In the genomic region with DNA sequence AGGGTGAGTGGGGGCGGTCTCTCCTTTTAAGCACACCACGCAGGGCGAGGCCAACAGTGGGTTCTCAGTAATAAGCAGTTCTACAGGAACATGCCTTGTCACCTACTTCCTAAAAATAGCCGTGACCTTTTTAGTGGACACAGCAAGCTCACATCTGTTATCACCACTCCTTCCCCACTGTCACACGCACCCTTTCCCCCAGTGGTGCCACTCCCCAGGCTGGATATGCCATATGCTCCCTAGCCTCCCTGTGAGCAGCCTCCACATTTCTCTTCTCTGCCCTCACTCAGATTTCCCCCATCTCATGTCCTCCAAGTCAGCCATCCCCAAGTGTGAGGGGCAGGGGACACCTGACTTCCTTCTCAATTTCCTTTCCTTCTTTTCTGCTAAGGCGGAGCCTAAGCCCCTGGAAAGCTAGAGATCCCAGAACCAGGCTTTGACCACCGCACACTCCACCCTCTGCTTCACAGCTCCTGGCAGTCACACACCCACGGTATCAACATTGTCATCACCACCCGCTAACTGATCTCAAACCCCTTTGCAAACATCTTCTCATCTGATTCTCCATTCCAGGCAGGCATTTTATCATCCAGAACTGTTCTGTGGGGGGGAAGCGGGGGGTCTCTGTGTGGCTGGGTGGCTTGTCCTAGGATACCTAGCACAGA, we compare ENCODE assay signal across 10 cellular contexts. TPM values are rescaled to one million over a fixed set of nuclear protein-coding genes. Genes with fewer than 3 reads are reported as not detected.
A peak's percentile ranks its signal among the peaks of the same experiment; 100 is the strongest.
DNase-seq lines count a peak whose midpoint lies in the region; ATAC-seq, FAIRE-seq and TF ChIP-seq lines count a peak whose summit lies in the region.
"Had no signal": no experiment of that assay in that cellular context is flagged by ENCODE, and none has a peak within 500 bp of the region (broad histone marks: within the 10 kb centered on the region; RNA-seq: fewer than 3 reads in every experiment).

No MANE protein-coding gene starts in this region.

- CTCF ChIA-PET in A549 (lab: Yijun Ruan, JAX) (interaction anchor here (0.8 to 5.3 kb wide), 4 partner anchors 11 to 58 kb away, joined by 3 to 41 read pairs (median 8); no protein-coding TSS in a partner anchor), OCI-LY7 (lab: Charles Lee; ENCODE audit: unreplicated experiment) (interaction anchor here (1.5 kb wide), 1 partner anchor 14 kb away, joined by 3 read pairs; no protein-coding TSS in a partner anchor)

- peaks cover 83% of the 10 kb centered on the region for H3K4me1 ChIP-seq in A549
- peaks cover 79% of the 10 kb centered on the region for H3K4me1 ChIP-seq in OCI-LY7 (ENCODE audit: insufficient read depth, low read length, poor library complexity, severe bottlenecking)
- H3K4me1 ChIP-seq in muscle layer of colon (ENCODE audit: insufficient read depth, low read length), result peaks cover 69% of the 10 kb centered on the region
- H3K4me1 ChIP-seq in H9 (ENCODE audit: insufficient read depth, low read length), result peaks cover 10% of the 10 kb centered on the region

- peak overlapping the region; percentile 84 for H3K4me2 ChIP-seq in A549
- H3K4me2 ChIP-seq in OCI-LY7 (ENCODE audit: low read length), result peak overlapping the region; percentile 99
- no peak overlapping the region for H3K4me2 ChIP-seq in H9 (ENCODE audit: insufficient read depth, insufficient read length, low read length)

- intact Hi-C loops in OCI-LY7 (cut with micrococcal nuclease; ENCODE audit: unreplicated experiment), result loop anchor here (5.0 to 10.0 kb wide), 2 partner anchors 256 to 957 kb away; no protein-coding TSS in a partner anchor
- intact Hi-C loops in dendritic cell treated with granulocyte-macrophage colony-stimulating factor and Interleukin-4, amounts not matched to agents 40 ng/mL and 50 ng/mL, for 4 days (cut with micrococcal nuclease), result loop anchor here (2.0 to 5.0 kb wide), 2 partner anchors 15 to 34 kb away; no protein-coding TSS in a partner anchor

- H2BK12ac ChIP-seq in H9 (ENCODE audit: insufficient read length, low read depth, low read length), result no peak overlapping the region

- H3K4me1 Mint-ChIP-seq in dendritic cell treated with granulocyte-macrophage colony-stimulating factor and Interleukin-4, amounts not matched to agents 40 ng/mL and 50 ng/mL, for 4 days (ENCODE audit: low read depth), result peaks cover 80% of the 10 kb centered on the region
- H3K4me1 Mint-ChIP-seq in H9, result peaks cover 44 to 45% of the 10 kb centered on the region in 2 experiments

- TF ChIP-seq CTCF in A549 (IDR thresholded peaks at IDR 0.05) (no peak), OCI-LY7 (conservative IDR thresholded peaks at IDR 0.05; ENCODE audit: low read length) (no peak), H9 (conservative IDR thresholded peaks at IDR 0.05) (no peak)

- no peak overlapping the region for H4K8ac ChIP-seq in H9 (replicated peaks; ENCODE audit: insufficient read length, low read depth, low read length)

- H3K14ac ChIP-seq in H9 (ENCODE audit: insufficient read depth, low read length), result no peak overlapping the region; the same call in 1 of the 2 replicates

- no peak overlapping the region for H4K5ac ChIP-seq in H9 (ENCODE audit: insufficient read length, low read depth, low read length)

- WGBS in A549 (ENCODE audit: missing lambda C conversion rate), result 90% methylated on average over 10 of the region's 10 CpGs
- WGBS in H9 (ENCODE audit: extremely low coverage, insufficient read length, low lambda C conversion rate), result no CpG with 5 or more reads among the region's 10 CpGs

- peak overlapping the region in 1 of 2 experiments; percentile 42; a peak in 3 of 6 replicates for H3K27ac ChIP-seq in A549
- H3K27ac ChIP-seq in OCI-LY7 (ENCODE audit: low read depth, low read length, poor library complexity, severe bottlenecking), result no peak overlapping the region
- H3K27ac ChIP-seq in muscle layer of colon (ENCODE audit: low read depth, low read length), result peak overlapping the region; percentile 12
- no peak overlapping the region for H3K27ac ChIP-seq in H9 (ENCODE audit: insufficient read length, low read depth, low read length)

- no peak for FAIRE-seq in A549 (lab: Jason Lieb, UNC)

- TF ChIP-seq RAD21 in A549 (conservative IDR thresholded peaks at IDR 0.05 in 1 of 2, IDR thresholded peaks at IDR 0.05 in 1 of 2), result no peak

- ATAC-seq in A549 (no peak), GM19455 (IDR thresholded peaks at IDR 0.05; ENCODE audit: unreplicated experiment) (no peak)

- peak overlapping the region; percentile 88 for H3K4me3 Mint-ChIP-seq in dendritic cell treated with granulocyte-macrophage colony-stimulating factor and Interleukin-4, amounts not matched to agents 40 ng/mL and 50 ng/mL, for 4 days
- H3K4me3 Mint-ChIP-seq in H9, result no peak overlapping the region

- H3K9me3 ChIP-seq in A549 (no peaks in the 10 kb centered on the region), OCI-LY7 (ENCODE audit: low read length) (no peaks in the 10 kb centered on the region), muscle layer of colon (ENCODE audit: low read length) (no peaks in the 10 kb centered on the region), H9 (ENCODE audit: control insufficient read depth, low read depth, low read length) (no peaks in the 10 kb centered on the region)

- BruUV-seq in OCI-LY7 (replicated peaks; lab: Mats Ljungman, UMichigan), result no TSS peak

- H3K9ac ChIP-seq in muscle layer of colon (ENCODE audit: low read length) (no peak overlapping the region), H9 (ENCODE audit: extremely low read depth, insufficient read length, low read length) (no peak overlapping the region)

- no peak for TF ChIP-seq EP300 in A549 (IDR thresholded peaks at IDR 0.05)

- H2BK15ac ChIP-seq in H9 (ENCODE audit: low read depth, low read length), result no peak overlapping the region

- no peak overlapping the region for H2AFZ ChIP-seq in OCI-LY7 (ENCODE audit: low read length)
- H2AFZ ChIP-seq in H9 (ENCODE audit: low read length), result no peak overlapping the region

- no peak overlapping the region for H2BK20ac ChIP-seq in H9 (ENCODE audit: low read depth, low read length, poor library complexity, severe bottlenecking)

- no peak overlapping the region for H3K56ac ChIP-seq in H9 (ENCODE audit: insufficient read length, low read depth, low read length)

- H3K18ac ChIP-seq in H9 (ENCODE audit: insufficient read length, low read depth, low read length), result no peak overlapping the region

- peaks cover 85% of the 10 kb centered on the region for H3K79me2 ChIP-seq in OCI-LY7 (ENCODE audit: insufficient read depth, low read depth, low read length)
- peaks cover 7% of the 10 kb centered on the region; the same call in 1 of the 2 replicates for H3K79me2 ChIP-seq in H9 (ENCODE audit: insufficient read depth, low read length)

- H3K36me3 ChIP-seq in OCI-LY7 (ENCODE audit: insufficient read depth, low read length) (peaks cover 15% of the 10 kb centered on the region), muscle layer of colon (ENCODE audit: insufficient read depth, low read length) (no peaks in the 10 kb centered on the region)

- H3K9me3 Mint-ChIP-seq in dendritic cell treated with granulocyte-macrophage colony-stimulating factor and Interleukin-4, amounts not matched to agents 40 ng/mL and 50 ng/mL, for 4 days, result no peaks in the 10 kb centered on the region
- H3K9me3 Mint-ChIP-seq in H9, result no peaks in the 10 kb centered on the region

- no peak for TF ChIP-seq POLR2A in A549 (IDR thresholded peaks at IDR 0.05; ENCODE audit: low read length)

- H3K9me2 ChIP-seq in OCI-LY7 (ENCODE audit: insufficient read depth, low read length), result no peaks in the 10 kb centered on the region

- H3K27me3 Mint-ChIP-seq in dendritic cell treated with granulocyte-macrophage colony-stimulating factor and Interleukin-4, amounts not matched to agents 40 ng/mL and 50 ng/mL, for 4 days, result no peaks in the 10 kb centered on the region
- peaks cover 10% of the 10 kb centered on the region for H3K27me3 Mint-ChIP-seq in H9 (ENCODE audit: low read depth)

- H3K79me1 ChIP-seq in H9 (ENCODE audit: insufficient read depth, low read depth, low read length, poor library complexity, severe bottlenecking), result peaks cover 5% of the 10 kb centered on the region

- peak overlapping the region; percentile 98 for H3K27ac Mint-ChIP-seq in dendritic cell treated with granulocyte-macrophage colony-stimulating factor and Interleukin-4, amounts not matched to agents 40 ng/mL and 50 ng/mL, for 4 days
- H3K27ac Mint-ChIP-seq in H9, result peak overlapping the region in 1 of 3 experiments; percentile 27; a peak in 3 of 7 replicates

- H3K27me3 ChIP-seq in muscle layer of colon (ENCODE audit: control insufficient read depth in 1 of 2, insufficient read depth in 2 of 2, low read length in 2 of 2), result no peaks in the 10 kb centered on the region
- no peaks in the 10 kb centered on the region for H3K27me3 ChIP-seq in H9 (ENCODE audit: insufficient read depth, low read length)

- no peak overlapping the region for H4K91ac ChIP-seq in H9 (ENCODE audit: insufficient read length, low read depth, low read length)

- H3K23me2 ChIP-seq in H9 (ENCODE audit: insufficient read length, low read depth, low read length, poor library complexity, severe bottlenecking), result peaks cover 4% of the 10 kb centered on the region

- H3T11ph ChIP-seq in H9 (ENCODE audit: low read length), result no peak overlapping the region

- peaks cover 12% of the 10 kb centered on the region; the same call in 1 of the 2 replicates for H4K20me1 ChIP-seq in OCI-LY7 (ENCODE audit: insufficient read depth, low read length)
- H4K20me1 ChIP-seq in H9 (ENCODE audit: control insufficient read depth, insufficient read depth, insufficient read length), result no peaks in the 10 kb centered on the region

- H3K36me3 Mint-ChIP-seq in dendritic cell treated with granulocyte-macrophage colony-stimulating factor and Interleukin-4, amounts not matched to agents 40 ng/mL and 50 ng/mL, for 4 days (ENCODE audit: low read depth), result peaks cover 40% of the 10 kb centered on the region
- no peaks in the 10 kb centered on the region for H3K36me3 Mint-ChIP-seq in H9 (ENCODE audit: insufficient read depth in 1 of 3, low read depth in 3 of 3)

- H2BK120ac ChIP-seq in H9 (ENCODE audit: low read depth, low read length, poor library complexity, severe bottlenecking), result no peak overlapping the region

- H3K4me3 ChIP-seq in A549 (no peak overlapping the region), OCI-LY7 (ENCODE audit: low read depth, low read length, poor library complexity, severe bottlenecking) (no peak overlapping the region), muscle layer of colon (ENCODE audit: low read depth in 1 of 2, low read length in 2 of 2) (no peak overlapping the region)

- no peak overlapping the region for H3K23ac ChIP-seq in H9 (ENCODE audit: insufficient read length, low read depth, low read length)

- no peak overlapping the region for H3K4ac ChIP-seq in H9 (ENCODE audit: low read depth, low read length)

- POLR2A ChIA-PET in A549 (lab: Yijun Ruan, JAX), result no interaction called here
- POLR2A ChIA-PET in OCI-LY7 (lab: Charles Lee), result interaction anchor here (0.7 to 4.2 kb wide), 2 partner anchors 10 to 14 kb away, joined by 3 to 36 read pairs; no protein-coding TSS in a partner anchor

- DNase-seq in A549 (ENCODE audit: low read depth in 1 of 2, low spot score in 1 of 2) (no peak), OCI-LY7 (ENCODE audit: low spot score) (no peak), H9 (no peak), germinal center (ENCODE audit: low spot score) (no peak)
- DNase-seq in stimulated activated CD8-positive, alpha-beta memory T cell treated with anti-CD3 and anti-CD28 coated beads, Interleukin-4, amount 100 ng/mL, for 48 hours, result no peak
- DNase-seq: Kasumi-1 had no signal

- H2AK5ac ChIP-seq in H9 (ENCODE audit: insufficient read length, low read length), result no peak overlapping the region

- no peak overlapping the region for H2BK5ac ChIP-seq in H9 (ENCODE audit: insufficient read length, low read length)

RNA-seq across cellular contexts. Expression of a gene that starts 3.6 kb away (rescaled TPM):
- 92.6 and 123 TPM in 2 replicates for polyA plus RNA-seq in A549 (2011; rRNA removed)
- 98.4 and 119 TPM in 2 replicates for polyA plus RNA-seq in A549 (2012; cell fraction: cytosol; rRNA removed)
- polyA plus RNA-seq in A549 (2012; cell fraction: nucleus; rRNA removed), result 109 and 134 TPM in 2 replicates
- polyA plus RNA-seq in A549 (2017; fragmentation: RNase III; extraction: RNeasy Plus Mini Kit Qiagen cat#74134 plus additional on column Dnase treatment), result 117 to 121 TPM (median 119 TPM) in 3 replicates
- 78.8 and 93.8 TPM in 2 replicates for polyA minus RNA-seq in A549 (2011; rRNA and poly(A)+ RNA removed)
- 87.8 and 93.9 TPM in 2 replicates for total RNA-seq in OCI-LY7 (2014; rRNA removed; shearing (Covaris generic))
- 164 and 199 TPM in 2 replicates for total RNA-seq in OCI-LY7 (2022)
- total RNA-seq in H9 (2021), result 64.0 and 68.1 TPM in 2 replicates
- polyA plus RNA-seq: neural cell had no signal
